1 cellular context compared by ENCODE assay signal in genomic region chr7:4835398-4836205, GRCh38.
TF ChIP-seq lines count a peak whose summit lies in the region.

No MANE protein-coding gene starts in this region.

TF ChIP-seq in IMR-90, 13 proteins besides CTCF, POLR2A, EP300 and RAD21:
- TF ChIP-seq NFE2L2 (IDR thresholded peaks at IDR 0.05; ENCODE audit: low read depth, low read length) (no peak), RFX5 (IDR thresholded peaks at IDR 0.05; ENCODE audit: low read depth, low read length) (no peak), MXI1 (IDR thresholded peaks at IDR 0.05; ENCODE audit: borderline replicate concordance, low read depth, low read length) (no peak), CHD1 (IDR thresholded peaks at IDR 0.05; ENCODE audit: low read depth, low read length) (no peak), USF2 (IDR thresholded peaks at IDR 0.05; ENCODE audit: low read depth, low read length) (no peak), SMC3 (IDR thresholded peaks at IDR 0.05; ENCODE audit: low read depth, low read length) (no peak), FOS (IDR thresholded peaks at IDR 0.05; ENCODE audit: low read depth, low read length) (no peak), MAZ (IDR thresholded peaks at IDR 0.05; ENCODE audit: borderline replicate concordance, low read depth, low read length) (no peak)
- TF ChIP-seq, protein P1, sequence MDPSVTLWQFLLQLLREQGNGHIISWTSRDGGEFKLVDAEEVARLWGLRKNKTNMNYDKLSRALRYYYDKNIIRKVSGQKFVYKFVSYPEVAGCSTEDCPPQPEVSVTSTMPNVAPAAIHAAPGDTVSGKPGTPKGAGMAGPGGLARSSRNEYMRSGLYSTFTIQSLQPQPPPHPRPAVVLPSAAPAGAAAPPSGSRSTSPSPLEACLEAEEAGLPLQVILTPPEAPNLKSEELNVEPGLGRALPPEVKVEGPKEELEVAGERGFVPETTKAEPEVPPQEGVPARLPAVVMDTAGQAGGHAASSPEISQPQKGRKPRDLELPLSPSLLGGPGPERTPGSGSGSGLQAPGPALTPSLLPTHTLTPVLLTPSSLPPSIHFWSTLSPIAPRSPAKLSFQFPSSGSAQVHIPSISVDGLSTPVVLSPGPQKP (IDR thresholded peaks at IDR 0.05; ENCODE audit: borderline replicate concordance, low read depth, low read length): no peak
